19 cellular contexts compared by ENCODE assay signal in the genomic region with DNA sequence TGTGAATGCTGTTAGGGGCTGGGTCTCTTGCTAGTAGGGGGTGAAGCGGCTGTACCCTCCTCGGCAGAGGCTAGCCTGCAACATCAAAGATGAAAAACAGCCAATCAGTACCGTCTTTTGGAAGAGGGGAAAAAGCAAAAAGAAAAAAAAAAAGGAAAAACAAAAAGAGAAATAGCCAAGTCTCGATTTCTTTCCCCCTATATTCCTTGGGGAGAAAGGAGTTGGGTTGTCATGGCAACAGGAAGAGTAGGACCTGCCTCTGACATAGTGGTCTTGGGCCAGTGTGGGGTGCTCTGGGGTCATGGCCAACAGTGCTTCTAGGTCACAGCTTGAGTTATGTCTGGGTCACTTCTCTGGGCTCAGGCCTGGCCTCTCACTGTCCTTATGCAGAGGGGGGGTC.
"Had no signal": no experiment of that assay in that cellular context is flagged by ENCODE, and none has a peak within 500 bp of the region (broad histone marks: within the 10 kb centered on the region; RNA-seq: fewer than 3 reads in every experiment).

No MANE protein-coding gene starts in this region.

- H3K4me1 ChIP-seq: uterus had no signal

- H3K9me3 ChIP-seq: esophagus squamous epithelium, gastroesophageal sphincter, ovary, right atrium auricular region, tibial artery, upper lobe of left lung, uterus had no signal

- DNase-seq: effector memory CD4-positive, alpha-beta T cell; esophagus squamous epithelium; head of caudate nucleus; hippocampal formation; left colon; left ventricle myocardium superior; mesendoderm; naive B cell; nucleus accumbens; ovary; small intestine; stimulated activated CD4-positive, alpha-beta T cell treated with anti-CD3 and anti-CD28 coated beads, Interleukin-12 subunit alpha, Interleukin-12 subunit beta, amount 100 ng/mL, for 4 hours; stimulated activated naive CD8-positive, alpha-beta T cell treated with anti-CD3 and anti-CD28 coated beads, Interleukin-15, Interleukin-2, amounts not matched to agents 100 U/mL and 50 U/mL, for 24 hours; tibial artery; uterus had no signal

- H3K36me3 ChIP-seq: esophagus squamous epithelium, ovary, right atrium auricular region, tibial artery, upper lobe of left lung, uterus had no signal

- H3K27ac ChIP-seq: esophagus squamous epithelium, gastroesophageal sphincter, ovary, right atrium auricular region, tibial artery, upper lobe of left lung, uterus had no signal

- H3K4me3 Mint-ChIP-seq: naive B cell had no signal

- ATAC-seq: gastroesophageal sphincter; left colon; left ventricle myocardium superior; stimulated activated naive CD8-positive, alpha-beta T cell treated with anti-CD3 and anti-CD28 coated beads, Interleukin-15, Interleukin-2, amounts not matched to agents 100 U/mL and 50 U/mL, for 24 hours had no signal

- H3K27me3 ChIP-seq: ovary, uterus had no signal

- H3K9me3 Mint-ChIP-seq: naive B cell had no signal

- H3K4me3 ChIP-seq: esophagus squamous epithelium, gastroesophageal sphincter, lung, ovary, right atrium auricular region, tibial artery, upper lobe of left lung, uterus had no signal

- H3K36me3 Mint-ChIP-seq: naive B cell had no signal

- H3K27ac Mint-ChIP-seq: naive B cell had no signal
